In the genomic region with DNA sequence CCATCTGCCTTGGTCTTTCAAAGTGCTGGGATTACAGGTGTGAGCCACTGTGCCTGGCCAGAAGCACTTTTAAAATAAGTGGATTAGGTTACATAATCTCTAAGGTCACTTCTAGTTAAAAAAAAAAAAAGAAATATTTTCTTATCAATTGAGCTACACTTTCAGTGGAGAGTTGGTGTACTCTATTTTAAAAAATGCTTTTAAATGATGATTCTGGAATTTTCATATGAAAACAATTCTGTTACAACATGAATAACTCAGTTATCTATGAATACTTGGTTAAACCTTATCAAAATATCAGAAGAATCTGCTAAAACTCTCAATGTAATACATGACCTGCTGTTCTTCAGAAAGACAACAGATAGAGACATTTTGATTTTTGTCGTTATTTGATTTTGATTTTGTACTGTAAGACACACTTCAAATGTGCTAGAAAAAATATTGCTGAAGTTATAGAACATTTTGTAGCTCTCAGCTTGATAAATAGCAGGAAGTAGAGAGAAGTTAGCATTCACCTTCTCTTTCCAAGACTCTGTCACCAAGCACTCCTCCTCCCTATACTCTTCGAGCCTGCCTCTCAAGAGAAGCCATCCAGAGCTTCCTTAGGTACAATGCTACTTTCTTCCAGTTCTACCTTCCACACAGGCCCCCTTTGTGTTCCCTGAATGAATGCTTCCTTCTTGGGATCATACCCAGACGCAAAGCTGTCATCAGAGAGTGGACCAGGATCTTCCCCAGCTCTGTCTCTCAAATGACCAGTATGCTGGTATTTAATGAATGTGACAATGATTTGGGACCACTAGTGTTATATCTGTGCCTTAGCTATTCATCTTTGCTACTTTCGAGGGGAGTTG, we compare ENCODE assay signal across 20 cellular contexts.
DNase-seq lines count a peak whose midpoint lies in the region; ATAC-seq and TF ChIP-seq lines count a peak whose summit lies in the region.
"Had no signal": no experiment of that assay in that cellular context is flagged by ENCODE, and none has a peak within 500 bp of the region (broad histone marks: within the 10 kb centered on the region; RNA-seq: fewer than 3 reads in every experiment).

No MANE protein-coding gene starts in this region.

- no peaks in the 10 kb centered on the region for H3K4me1 ChIP-seq in RWPE2 (ENCODE audit: insufficient read depth, poor library complexity, severe bottlenecking)

- ATAC-seq in RWPE2 (ENCODE audit: low read depth), result 0 out of 3 replicates have a peak, but pooled peaks have one; percentile 10
- no peak for ATAC-seq in HG03135 (IDR thresholded peaks at IDR 0.05; ENCODE audit: unreplicated experiment)

- DNase-seq in COLO829 (ENCODE audit: low spot score), result peak; percentile 5
- no peak for DNase-seq in RWPE2 (ENCODE audit: low spot score)
- peak; percentile 63 for DNase-seq in islet precursor cell
- no peak for DNase-seq in substantia nigra (lab: John Stamatoyannopoulos, UW)
- no peak for DNase-seq in NCI-H1694 treated with DMSO at 0.1 percent for 48 hours (lab: John Stamatoyannopoulos, UW)
- no peak for DNase-seq in caudate nucleus (lab: John Stamatoyannopoulos, UW)
- DNase-seq: Calu3; CD8-positive, alpha-beta memory T cell; DMS79 treated with DMSO at 0.1 percent for 48 hours; GF-D8; Karpas-422; MV-4-11; NCI-H1105; NCI-H1436 treated with DMSO at 0.1 percent for 48 hours; NCI-H1930; NCI-H2107; NCI-H446; NCI-H524 treated with DMSO at 0.1 percent for 48 hours; NCI-H774 had no signal

- H3K4me3 ChIP-seq in RWPE2 (ENCODE audit: severe bottlenecking), result no peak overlapping the region

- H3K36me3 ChIP-seq in RWPE2 (ENCODE audit: low read depth), result no peaks in the 10 kb centered on the region

- H3K9me3 ChIP-seq in RWPE2 (ENCODE audit: severe bottlenecking), result no peaks in the 10 kb centered on the region

- TF ChIP-seq CTCF in RWPE2 (IDR thresholded peaks at IDR 0.05; ENCODE audit: poor library complexity, severe bottlenecking), result no peak

- H3K27ac ChIP-seq in RWPE2 (ENCODE audit: poor library complexity, severe bottlenecking) (no peak overlapping the region), substantia nigra (ENCODE audit: low read depth, low read length, poor library complexity, severe bottlenecking) (peak overlapping the region; percentile 52), caudate nucleus (ENCODE audit: low read depth, low read length) (no peak overlapping the region)

- H3K27me3 ChIP-seq in RWPE2 (ENCODE audit: insufficient read depth, poor library complexity, severe bottlenecking), result no peaks in the 10 kb centered on the region

Comparison
In these comparisons a context has a peak if more than half of its experiments do, and no peak if none do; other contexts are left out.
1. DNase-seq: peak in COLO829 (single experiment) and islet precursor cell (single experiment); none in RWPE2 (single experiment), substantia nigra (0 of 49), NCI-H1694 treated with DMSO at 0.1 percent for 48 hours (single experiment) and caudate nucleus (0 of 61).